In genomic region chr17:82063424-82064415, GRCh38 we compare ENCODE assay signal across 8 cellular contexts. TPM values are rescaled to one million over a fixed set of nuclear protein-coding genes. Genes with fewer than 3 reads are reported as not detected.
DNase-seq lines count a peak whose midpoint lies in the region; ATAC-seq lines count a peak whose summit lies in the region.

No MANE protein-coding gene starts in this region.

- ATAC-seq in activated T-cell treated with anti-CD3 and anti-CD28 coated beads, Interleukin-2, amount 50 U/mL, for 4 hours: no peak
- ATAC-seq in T-helper 17 cell (no peak), left ventricle myocardium superior (no peak), GM19463 (IDR thresholded peaks at IDR 0.05; ENCODE audit: unreplicated experiment) (no peak)
- ATAC-seq in stimulated activated memory B cell treated with anti-CD40 and anti-IgM and Interleukin-4, amounts not matched to agents 10 μg/mL and 1 μg/mL and 100 μg/mL, for 72 hours: no peak

- intact Hi-C loops in left ventricle myocardium superior (cut with micrococcal nuclease): no loop called here

- H3K36me3 Mint-ChIP-seq in activated T-cell treated with anti-CD3 and anti-CD28 coated beads, Interleukin-2, amount 50 U/mL, for 4 hours (ENCODE audit: insufficient read depth): peaks cover 4% of the 10 kb centered on the region
- H3K36me3 Mint-ChIP-seq in T-helper 17 cell (ENCODE audit: low read depth): peaks cover 2% of the 10 kb centered on the region
- H3K36me3 Mint-ChIP-seq in stimulated activated memory B cell treated with anti-CD40 and anti-IgM and Interleukin-4, amounts not matched to agents 10 μg/mL and 1 μg/mL and 100 μg/mL, for 72 hours: peaks cover 16% of the 10 kb centered on the region

- DNase-seq in activated T-cell treated with anti-CD3 and anti-CD28 coated beads, Interleukin-2, amount 50 U/mL, for 4 hours: no peak
- DNase-seq in activated T-cell treated with anti-CD3 and anti-CD28 coated beads, Interleukin-2, amount 50 U/mL, for 1 hour: no peak
- DNase-seq in T-helper 17 cell: no peak
- DNase-seq in left ventricle myocardium superior: peak; percentile 27
- DNase-seq in DMS79 (lab: John Stamatoyannopoulos, UW): no peak
- DNase-seq in NCI-H1105 (lab: John Stamatoyannopoulos, UW): no peak

- peak overlapping the region; percentile 80 for H3K4me3 Mint-ChIP-seq in activated T-cell treated with anti-CD3 and anti-CD28 coated beads, Interleukin-2, amount 50 U/mL, for 4 hours
- no peak overlapping the region for H3K4me3 Mint-ChIP-seq in T-helper 17 cell
- H3K4me3 Mint-ChIP-seq in stimulated activated memory B cell treated with anti-CD40 and anti-IgM and Interleukin-4, amounts not matched to agents 10 μg/mL and 1 μg/mL and 100 μg/mL, for 72 hours: peak overlapping the region; percentile 76

- H3K9me3 Mint-ChIP-seq in activated T-cell treated with anti-CD3 and anti-CD28 coated beads, Interleukin-2, amount 50 U/mL, for 4 hours: no peaks in the 10 kb centered on the region
- H3K9me3 Mint-ChIP-seq in stimulated activated memory B cell treated with anti-CD40 and anti-IgM and Interleukin-4, amounts not matched to agents 10 μg/mL and 1 μg/mL and 100 μg/mL, for 72 hours: no peaks in the 10 kb centered on the region

- peak overlapping the region; percentile 14 for H3K27ac Mint-ChIP-seq in T-helper 17 cell
- no peak overlapping the region for H3K27ac Mint-ChIP-seq in stimulated activated memory B cell treated with anti-CD40 and anti-IgM and Interleukin-4, amounts not matched to agents 10 μg/mL and 1 μg/mL and 100 μg/mL, for 72 hours

- peaks cover 13% of the 10 kb centered on the region for H3K4me1 Mint-ChIP-seq in activated T-cell treated with anti-CD3 and anti-CD28 coated beads, Interleukin-2, amount 50 U/mL, for 4 hours (ENCODE audit: low read depth)
- H3K4me1 Mint-ChIP-seq in T-helper 17 cell: peaks cover 6% of the 10 kb centered on the region
- peaks cover 21% of the 10 kb centered on the region for H3K4me1 Mint-ChIP-seq in stimulated activated memory B cell treated with anti-CD40 and anti-IgM and Interleukin-4, amounts not matched to agents 10 μg/mL and 1 μg/mL and 100 μg/mL, for 72 hours

- H3K27me3 Mint-ChIP-seq in activated T-cell treated with anti-CD3 and anti-CD28 coated beads, Interleukin-2, amount 50 U/mL, for 4 hours (ENCODE audit: low read depth): no peaks in the 10 kb centered on the region
- H3K27me3 Mint-ChIP-seq in T-helper 17 cell: no peaks in the 10 kb centered on the region
- H3K27me3 Mint-ChIP-seq in stimulated activated memory B cell treated with anti-CD40 and anti-IgM and Interleukin-4, amounts not matched to agents 10 μg/mL and 1 μg/mL and 100 μg/mL, for 72 hours: no peaks in the 10 kb centered on the region

- H3K9me3 ChIP-seq in T-helper 17 cell (ENCODE audit: control insufficient read depth, low read length, poor library complexity, severe bottlenecking): no peaks in the 10 kb centered on the region

RNA-seq across cellular contexts. Expression of gene DUS1L, which starts 1.9 kb away (rescaled TPM):
- total RNA-seq in activated T-cell treated with anti-CD3 and anti-CD28 coated beads, Interleukin-2, amount 50 U/mL, for 4 hours: 100 to 1,000 TPM; 323 to 369 (median 326) TPM
- total RNA-seq in T-helper 17 cell (100 to 1,000 TPM; 130 to 131 TPM), left ventricle myocardium superior (67.7 TPM)

RNA-seq across cellular contexts. Expression of gene GPS1, which starts 12.0 kb away (rescaled TPM):
- total RNA-seq in activated T-cell treated with anti-CD3 and anti-CD28 coated beads, Interleukin-2, amount 50 U/mL, for 4 hours: 100 to 1,000 TPM; 172 to 183 (median 177) TPM
- 10 to 100 TPM; 63.2 to 66.1 TPM for total RNA-seq in T-helper 17 cell
- 90.6 TPM for total RNA-seq in left ventricle myocardium superior

RNA-seq across cellular contexts. Expression of gene RFNG, which starts 12.1 kb away (rescaled TPM):
- total RNA-seq in activated T-cell treated with anti-CD3 and anti-CD28 coated beads, Interleukin-2, amount 50 U/mL, for 4 hours: 10 to 100 TPM; 20.3 to 21.5 (median 20.4) TPM
- total RNA-seq in T-helper 17 cell: 10 to 100 TPM; 26.5 to 28.3 TPM
- 21.8 TPM for total RNA-seq in left ventricle myocardium superior

RNA-seq across cellular contexts. Expression of gene DCXR, which starts 26.2 kb away (rescaled TPM):
- total RNA-seq in activated T-cell treated with anti-CD3 and anti-CD28 coated beads, Interleukin-2, amount 50 U/mL, for 4 hours: 10 to 100 TPM; 74.2 to 88.6 (median 76.9) TPM
- total RNA-seq in T-helper 17 cell (10 to 100 TPM; 55.6 to 77.5 TPM), left ventricle myocardium superior (177 TPM)

RNA-seq across cellular contexts. Expression of gene RAC3, which starts 32.2 kb away (rescaled TPM):
- total RNA-seq in activated T-cell treated with anti-CD3 and anti-CD28 coated beads, Interleukin-2, amount 50 U/mL, for 4 hours: 1 to 10 TPM; 4.1 to 7.7 (median 4.8) TPM
- total RNA-seq in T-helper 17 cell (1 to 10 TPM; 2.6 to 3.1 TPM), left ventricle myocardium superior (1.8 TPM)
